8 cellular contexts compared by ENCODE assay signal in the genomic region with DNA sequence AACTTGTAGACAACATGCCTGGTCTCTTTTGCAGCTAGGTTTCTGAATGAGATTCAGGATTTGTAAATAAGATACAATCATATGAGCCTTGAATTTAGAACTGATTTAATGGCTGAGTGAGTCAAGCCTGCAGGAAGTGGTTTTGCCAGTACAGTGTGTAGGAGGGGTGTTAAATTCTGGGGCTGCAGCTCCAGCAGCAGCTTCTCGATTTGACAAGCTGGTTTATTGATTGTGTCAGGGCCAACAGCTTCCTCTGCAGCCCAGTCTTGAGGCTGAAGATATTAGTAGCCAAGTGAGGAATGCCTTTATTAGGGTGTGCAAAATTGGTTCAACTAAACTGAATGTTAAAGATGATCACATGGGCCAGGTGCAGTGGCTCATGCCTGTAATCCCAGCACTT. TPM values are rescaled to one million over a fixed set of nuclear protein-coding genes. Genes with fewer than 3 reads are reported as not detected.
A peak's percentile ranks its signal among the peaks of the same experiment; 100 is the strongest.
DNase-seq lines count a peak whose midpoint lies in the region; ATAC-seq and TF ChIP-seq lines count a peak whose summit lies in the region.

No MANE protein-coding gene starts in this region.

- no peaks in the 10 kb centered on the region for H3K9me3 ChIP-seq in stomach

- intact Hi-C loops in stomach (cut with DNase I; ENCODE audit: low total_unique reads) = no loop called here

- no peak for TF ChIP-seq POLR2A in stomach (IDR thresholded peaks at IDR 0.05)

- peaks cover 0 to 19% (median 0%) of the 10 kb centered on the region in 4 donors for H3K4me1 ChIP-seq in stomach

- no peaks in the 10 kb centered on the region for H3K36me3 ChIP-seq in stomach

- TF ChIP-seq EP300 in stomach (IDR thresholded peaks at IDR 0.05) = no peak

- 6 to 17% (median 7%) methylated on average over 1 of the region's 1 CpG for WGBS in stomach, 5 donors

- peak overlapping the region; percentile 18; the same call in 1 of the 2 replicates for H3K27ac ChIP-seq in VCaP
- no peak overlapping the region for H3K27ac ChIP-seq in stomach

- DNase-seq in fibroblast of pulmonary artery (ENCODE audit: low read depth) (peak; percentile 73), stomach (no peak), globus pallidus (ENCODE audit: low spot score) (no peak)
- peak; percentile 15 to 44 (median 24) for DNase-seq in stimulated activated CD4-positive, alpha-beta T cell treated with anti-CD3 and anti-CD28 coated beads, TNF-alpha, amount 100 ng/mL, for 24 hours (ENCODE audit: low read depth in 3 of 3)

- no peaks in the 10 kb centered on the region for H3K27me3 ChIP-seq in stomach

- no peak for TF ChIP-seq CTCF in VCaP (conservative IDR thresholded peaks at IDR 0.05)
- TF ChIP-seq CTCF in fibroblast of pulmonary artery (IDR thresholded peaks at IDR 0.05; ENCODE audit: low read length, missing control alignments) = no peak
- no peak for TF ChIP-seq CTCF in stomach (IDR thresholded peaks at IDR 0.05)

- H3K4me3 ChIP-seq in fibroblast of pulmonary artery (replicated peaks; ENCODE audit: low read depth, low read length) (no peak overlapping the region), stomach (no peak overlapping the region)

- ATAC-seq in GM19463 (IDR thresholded peaks at IDR 0.05; ENCODE audit: unreplicated experiment) = peak; percentile 50
- ATAC-seq in HG02759 (IDR thresholded peaks at IDR 0.05; ENCODE audit: unreplicated experiment) = no peak
- ATAC-seq in GM18519 (IDR thresholded peaks at IDR 0.05; ENCODE audit: low FRiP score, unreplicated experiment) = no peak

RNA-seq across cellular contexts. Expression of gene PLA2G5, which starts 11.5 kb away (rescaled TPM):
- 1 to 10 TPM in 3 of 5 donors, not detected in 2; 2.3 to 9.4 (median 7.0) TPM for total RNA-seq in stomach
- polyA plus RNA-seq in stomach = 1 to 10 TPM in 2 of 3 donors, under 1 TPM in 1; 0.92 to 8.5 (median 1.8) TPM

Comparison
In these comparisons a context has a peak if more than half of its experiments do, and no peak if none do; other contexts are left out.
1. DNase-seq: peak in fibroblast of pulmonary artery (single experiment) and stimulated activated CD4-positive, alpha-beta T cell treated with anti-CD3 and anti-CD28 coated beads, TNF-alpha, amount 100 ng/mL, for 24 hours (3 of 3); none in stomach (single experiment) and globus pallidus (single experiment).